ENCODE assay signal across 24 cellular contexts in the genomic region with DNA sequence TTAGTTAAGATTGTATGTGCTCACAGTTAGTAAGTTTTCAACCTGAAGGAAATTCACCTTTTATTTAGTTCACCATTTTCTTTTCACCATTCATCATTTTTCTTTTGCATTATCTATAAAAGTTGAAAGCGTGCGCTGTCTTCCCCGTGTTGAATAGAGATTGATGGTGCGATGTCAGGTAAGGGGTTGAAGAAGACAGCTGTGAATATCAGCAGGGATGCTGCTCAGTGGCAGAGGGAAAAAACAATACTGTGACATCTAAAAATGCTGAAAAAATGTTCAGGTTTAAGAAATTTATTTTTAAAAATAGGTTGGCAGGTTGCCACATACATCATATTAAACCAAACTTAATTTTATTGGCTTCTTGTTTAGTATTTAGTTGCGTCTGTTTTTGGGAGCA.
"Had no signal": no experiment of that assay in that cellular context is flagged by ENCODE, and none has a peak within 500 bp of the region (broad histone marks: within the 10 kb centered on the region; RNA-seq: fewer than 3 reads in every experiment).

No MANE protein-coding gene starts in this region.

- H3K4me1 ChIP-seq: colonic mucosa, esophagus muscularis mucosa, esophagus squamous epithelium, foreskin keratinocyte, gastrocnemius medialis, gastroesophageal sphincter, heart left ventricle, heart right ventricle had no signal

- H3K27me3 ChIP-seq: colonic mucosa, esophagus muscularis mucosa, esophagus squamous epithelium, foreskin keratinocyte, gastrocnemius medialis, gastroesophageal sphincter, heart left ventricle, heart right ventricle had no signal

- H3K27me3 Mint-ChIP-seq: dendritic cell treated with granulocyte-macrophage colony-stimulating factor and Interleukin-4, amounts not matched to agents 40 ng/mL and 50 ng/mL, for 4 days; effector memory CD8-positive, alpha-beta T cell had no signal

- H3K27ac ChIP-seq: colonic mucosa, coronary artery, dorsolateral prefrontal cortex, epithelial cell of prostate, esophagus muscularis mucosa, esophagus squamous epithelium, foreskin keratinocyte, gastrocnemius medialis, gastroesophageal sphincter, heart left ventricle, heart right ventricle had no signal

- H3K4me3 Mint-ChIP-seq: dendritic cell treated with granulocyte-macrophage colony-stimulating factor and Interleukin-4, amounts not matched to agents 40 ng/mL and 50 ng/mL, for 4 days; effector memory CD8-positive, alpha-beta T cell; endodermal cell had no signal

- H3K9me3 ChIP-seq: colonic mucosa, esophagus muscularis mucosa, esophagus squamous epithelium, gastrocnemius medialis, gastroesophageal sphincter, heart left ventricle had no signal

- H3K27ac Mint-ChIP-seq: dendritic cell treated with granulocyte-macrophage colony-stimulating factor and Interleukin-4, amounts not matched to agents 40 ng/mL and 50 ng/mL, for 4 days; effector memory CD8-positive, alpha-beta T cell; endodermal cell had no signal

- H3K9me3 Mint-ChIP-seq: endodermal cell had no signal

- DNase-seq: colonic mucosa; cortex of kidney; dermis blood vessel endothelial cell; dorsolateral prefrontal cortex; effector CD4-positive, alpha-beta T cell; effector CD8-positive, alpha-beta T cell; effector memory CD4-positive, alpha-beta T cell; effector memory CD8-positive, alpha-beta T cell; endodermal cell; erythroblast; esophagus squamous epithelium; foreskin fibroblast; foreskin keratinocyte; foreskin melanocyte; gastrocnemius medialis; glutamatergic neuron; head of caudate nucleus; heart left ventricle; heart right ventricle had no signal

- H3K36me3 ChIP-seq: colonic mucosa, esophagus muscularis mucosa, esophagus squamous epithelium, gastrocnemius medialis, gastroesophageal sphincter, heart left ventricle, heart right ventricle had no signal

- H3K4me3 ChIP-seq: colonic mucosa, coronary artery, dorsolateral prefrontal cortex, esophagus muscularis mucosa, esophagus squamous epithelium, gastrocnemius medialis, gastroesophageal sphincter, heart left ventricle, heart right ventricle had no signal
